Comparison of ENCODE assay signal across 23 cellular contexts in the genomic region with DNA sequence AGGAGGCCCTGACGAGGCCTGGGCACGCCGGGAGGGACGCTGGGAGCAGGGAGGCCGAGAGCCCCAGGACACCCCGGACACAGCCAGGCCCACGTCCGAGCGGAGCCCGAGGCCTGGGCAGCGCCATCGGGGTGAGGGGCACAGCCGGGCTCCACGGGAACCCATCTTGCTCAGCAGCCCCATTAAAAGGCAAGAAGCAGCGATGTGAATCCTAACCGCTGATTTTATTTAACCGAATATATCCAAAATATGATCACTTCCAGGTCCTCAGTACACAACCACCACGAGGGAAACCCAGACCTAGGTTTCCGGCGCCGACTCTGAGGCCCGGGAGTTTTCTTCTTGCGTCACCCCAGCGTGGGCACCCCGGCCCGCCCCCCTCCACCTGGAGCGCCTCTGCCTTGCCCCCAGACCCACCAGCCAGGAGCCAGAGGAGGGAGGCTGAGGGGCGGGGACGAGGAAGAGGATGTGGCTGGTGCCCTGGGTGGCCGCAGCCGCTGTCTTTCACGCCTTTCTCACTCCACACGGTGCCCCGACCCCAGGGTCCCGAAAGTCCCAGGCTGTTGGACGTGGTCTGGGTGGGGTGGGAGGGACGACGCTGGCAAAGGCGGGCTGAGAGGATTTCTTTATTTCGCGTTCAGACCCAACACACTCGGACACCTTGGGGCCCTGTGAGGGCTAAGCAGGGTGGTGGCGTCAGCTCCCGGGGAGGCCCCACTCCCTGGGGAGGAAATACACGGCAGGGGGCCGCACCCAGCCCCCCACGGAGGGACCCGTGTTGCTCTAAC. TPM values are rescaled to one million over a fixed set of nuclear protein-coding genes. Genes with fewer than 3 reads are reported as not detected.
DNase-seq lines count a peak whose midpoint lies in the region; ATAC-seq, FAIRE-seq and TF ChIP-seq lines count a peak whose summit lies in the region.
"Had no signal": no experiment of that assay in that cellular context is flagged by ENCODE, and none has a peak within 500 bp of the region (broad histone marks: within the 10 kb centered on the region; RNA-seq: fewer than 3 reads in every experiment).

No MANE protein-coding gene starts in this region.

- POLR2A ChIA-PET in H1 (lab: Charles Lee; ENCODE audit: partially characterized antibody) = interaction anchor here (1.2 to 2.0 kb wide), 6 partner anchors 8 to 69 kb away, joined by 3 to 6 read pairs (median 4); a partner anchor contains a TSS

- peak overlapping the region; percentile 92; the same call in 1 of the 2 replicates for H4K8ac ChIP-seq in H1 (ENCODE audit: extremely low read depth, insufficient read depth, low read length)
- no peak overlapping the region for H4K8ac ChIP-seq in neuronal stem cell (ENCODE audit: low read depth, low read length)

- peaks cover 35 to 46% (median 38%) of the 10 kb centered on the region in 11 experiments for H3K36me3 ChIP-seq in BLaER1 treated with 17β-estradiol and CSF1 and Interleukin-3, amounts not matched to agents 10 nM and 100 nM
- H3K36me3 ChIP-seq in HUES6 (ENCODE audit: control insufficient read depth, insufficient read depth, low read length) = peaks cover 39% of the 10 kb centered on the region
- peaks cover 0 to 21% (median 3%) of the 10 kb centered on the region in 4 experiments; a peak in 3 of 8 replicates for H3K36me3 ChIP-seq in H1 (ENCODE audit: control insufficient read depth in 2 of 4, insufficient read depth in 4 of 4, low read length in 3 of 4)
- H3K36me3 ChIP-seq in neuronal stem cell (replicated peaks in 1 of 2; ENCODE audit: control insufficient read depth in 2 of 2, insufficient read depth in 2 of 2, low read length in 2 of 2) = peaks cover 6 to 33% of the 10 kb centered on the region in 2 donors

- CTCF ChIA-PET in H1 (lab: Charles Lee; ENCODE audit: partially characterized antibody) = interaction anchor here (1.4 to 3.9 kb wide), 5 partner anchors 11 to 80 kb away, joined by 3 to 20 read pairs (median 5); no protein-coding TSS in a partner anchor

- no peak for TF ChIP-seq POLR2A in H1 (IDR thresholded peaks at IDR 0.05; ENCODE audit: control extremely low read depth in 1 of 2, low read depth in 2 of 2, low read length in 2 of 2)

- TF ChIP-seq RAD21 in H1 (IDR thresholded peaks at IDR 0.05 in 1 of 2, conservative IDR thresholded peaks at IDR 0.05 in 1 of 2; ENCODE audit: low read depth in 2 of 2, low read length in 2 of 2) = no peak

- H2AFZ ChIP-seq in H1 (ENCODE audit: low read length) (no peak overlapping the region), neuronal stem cell (ENCODE audit: low read length) (no peak overlapping the region)

- no peak overlapping the region for H4K91ac ChIP-seq in H1 (replicated peaks; ENCODE audit: insufficient read length, low read length)
- H4K91ac ChIP-seq in neuronal stem cell (ENCODE audit: low read depth, low read length, poor library complexity) = no peak overlapping the region

- no peak overlapping the region for H3K56ac ChIP-seq in H1 (replicated peaks; ENCODE audit: insufficient read length, low read depth, low read length)

- H2AK5ac ChIP-seq in H1 (ENCODE audit: low read depth, low read length) (no peak overlapping the region), neuronal stem cell (ENCODE audit: low read depth, low read length) (peak overlapping the region; percentile 37)

- H3K27ac ChIP-seq in BLaER1 treated with 17β-estradiol and CSF1 and Interleukin-3, amounts not matched to agents 10 nM and 100 nM = peak overlapping the region; percentile 23 to 98 (median 93); a peak in 21 of 22 replicates
- peak overlapping the region; percentile 53; the same call in 1 of the 2 replicates for H3K27ac ChIP-seq in HUES6 (ENCODE audit: low read depth, low read length)
- H3K27ac ChIP-seq in H1 (ENCODE audit: low read depth, low read length) = no peak overlapping the region
- no peak overlapping the region for H3K27ac ChIP-seq in neuronal stem cell (replicated peaks; ENCODE audit: low read length)

- H2BK5ac ChIP-seq in H1 (ENCODE audit: low read depth, low read length) = no peak overlapping the region
- H2BK5ac ChIP-seq in neuronal stem cell (ENCODE audit: low read length) = no peak overlapping the region

- ATAC-seq in HG02588 (IDR thresholded peaks at IDR 0.05; ENCODE audit: unreplicated experiment) = no peak

- H3K79me1 ChIP-seq in H1 (ENCODE audit: low read depth, low read length) (no peaks in the 10 kb centered on the region), neuronal stem cell (ENCODE audit: low read depth, low read length) (peaks cover 3% of the 10 kb centered on the region)

- peak overlapping the region; percentile 69 to 89 (median 82); a peak in 21 of 22 replicates for H3K9ac ChIP-seq in BLaER1 treated with 17β-estradiol and CSF1 and Interleukin-3, amounts not matched to agents 10 nM and 100 nM
- no peak overlapping the region for H3K9ac ChIP-seq in HUES6 (ENCODE audit: low read length)
- no peak overlapping the region for H3K9ac ChIP-seq in H1 (replicated peaks in 1 of 4; ENCODE audit: extremely low read depth in 1 of 4, low read depth in 3 of 4, low read length in 3 of 4)
- no peak overlapping the region for H3K9ac ChIP-seq in neuronal stem cell (ENCODE audit: low read depth, low read length, poor library complexity)

- no peak overlapping the region for H3K4ac ChIP-seq in H1 (replicated peaks; ENCODE audit: insufficient read length, low read depth, low read length)
- H3K4ac ChIP-seq in neuronal stem cell (ENCODE audit: low read length) = no peak overlapping the region

- H3K14ac ChIP-seq in H1 (ENCODE audit: insufficient read length) (no peak overlapping the region), neuronal stem cell (ENCODE audit: low read length) (no peak overlapping the region)

- no peak overlapping the region for H2BK20ac ChIP-seq in H1 (ENCODE audit: low read length)

- no peak overlapping the region for H2BK12ac ChIP-seq in H1 (ENCODE audit: low read depth, low read length)
- no peak overlapping the region for H2BK12ac ChIP-seq in neuronal stem cell (ENCODE audit: low read length)

- H3K23ac ChIP-seq in H1 (ENCODE audit: insufficient read length) (no peak overlapping the region), neuronal stem cell (ENCODE audit: low read depth, low read length, poor library complexity) (no peak overlapping the region)

- no peaks in the 10 kb centered on the region for H3K79me2 ChIP-seq in H1 (ENCODE audit: control insufficient read depth in 1 of 2, insufficient read depth in 2 of 2, low read length in 2 of 2)

- H3K4me1 ChIP-seq in BLaER1 treated with 17β-estradiol and CSF1 and Interleukin-3, amounts not matched to agents 10 nM and 100 nM = peaks cover 30 to 73% (median 56%) of the 10 kb centered on the region in 10 experiments
- no peaks in the 10 kb centered on the region for H3K4me1 ChIP-seq in HUES6 (ENCODE audit: control insufficient read depth, insufficient read depth, low read length)
- H3K4me1 ChIP-seq in H1 (replicated peaks in 1 of 4; ENCODE audit: control insufficient read depth in 3 of 4, insufficient read depth in 4 of 4, low read length in 3 of 4) = no peaks in the 10 kb centered on the region
- H3K4me1 ChIP-seq in neuronal stem cell (ENCODE audit: control insufficient read depth in 2 of 2, insufficient read depth in 1 of 2, low read depth in 1 of 2, low read length in 2 of 2) = no peaks in the 10 kb centered on the region

- peak overlapping the region in 8 of 10 experiments; percentile 17 to 38 (median 32); a peak in 7 of 20 replicates for H3K4me3 ChIP-seq in BLaER1 treated with 17β-estradiol and CSF1 and Interleukin-3, amounts not matched to agents 10 nM and 100 nM
- no peak overlapping the region for H3K4me3 ChIP-seq in HUES6 (ENCODE audit: low read depth, low read length)
- no peak overlapping the region for H3K4me3 ChIP-seq in H1 (ENCODE audit: extremely low read depth in 1 of 4, insufficient read depth in 2 of 4, low read depth in 3 of 4, low read length in 4 of 4)
- no peak overlapping the region for H3K4me3 ChIP-seq in neuronal stem cell (ENCODE audit: low read length in 2 of 2)
- H3K4me3 ChIP-seq: Peyer's patch had no signal

- FAIRE-seq in H1 (lab: Jason Lieb, UNC) = no peak
- FAIRE-seq: A204.1, GM12892, GM18507, H54 had no signal

- no peak for TF ChIP-seq CTCF in H1 (IDR thresholded peaks at IDR 0.05; ENCODE audit: control extremely low read depth in 1 of 3, insufficient read depth in 1 of 3, low read depth in 1 of 3, low read length in 3 of 3)

- no peak for DNase-seq in H1 (ENCODE audit: low read depth in 1 of 2, low spot score in 2 of 2)
- DNase-seq in neuronal stem cell (ENCODE audit: low spot score) = no peak
- DNase-seq in dedifferentiated amniotic fluid mesenchymal stem cell (ENCODE audit: extremely low spot score) = no peak
- DNase-seq in DMS153 treated with DMSO at 0.1 percent for 48 hours (lab: John Stamatoyannopoulos, UW; ENCODE audit: unreplicated experiment) = no peak
- DNase-seq: CD4-positive, alpha-beta T cell; KBM-7; MM.1S; NCI-H1092 treated with DMSO at 0.1 percent for 48 hours; NCI-H146; NCI-H2029; NCI-H226; NCI-H524; NCI-H82 had no signal

- no peaks in the 10 kb centered on the region for H3K27me3 ChIP-seq in BLaER1 treated with 17β-estradiol and CSF1 and Interleukin-3, amounts not matched to agents 10 nM and 100 nM
- no peaks in the 10 kb centered on the region for H3K27me3 ChIP-seq in HUES6 (ENCODE audit: control insufficient read depth, insufficient read depth, low read length)
- no peaks in the 10 kb centered on the region for H3K27me3 ChIP-seq in H1 (replicated peaks in 1 of 4; ENCODE audit: control insufficient read depth in 3 of 4, extremely low read depth in 1 of 4, insufficient read depth in 3 of 4, low read length in 3 of 4)
- no peaks in the 10 kb centered on the region for H3K27me3 ChIP-seq in neuronal stem cell (ENCODE audit: control insufficient read depth in 3 of 3, insufficient read depth in 3 of 3, low read depth in 1 of 3, low read length in 3 of 3)
- H3K27me3 ChIP-seq: Peyer's patch had no signal

- H2BK120ac ChIP-seq in H1 (replicated peaks; ENCODE audit: low read depth, low read length) (no peak overlapping the region), neuronal stem cell (ENCODE audit: low read depth, low read length) (no peak overlapping the region)

- 88% methylated on average over 34 of the region's 48 CpGs; no CpG with 5 or more reads in 1 of the 2 experiments for WGBS in H1 (ENCODE audit: extremely low coverage in 1 of 2, insufficient coverage in 1 of 2, insufficient read length in 1 of 2, insufficient replicate concordance in 2 of 2, low coverage in 1 of 2, low lambda C conversion rate in 2 of 2, missing lambda C conversion rate in 1 of 2), 2 experiments
- WGBS in neuronal stem cell (ENCODE audit: extremely low coverage in 2 of 2, insufficient read length in 2 of 2, insufficient replicate concordance in 1 of 2), 2 donors = no CpG with 5 or more reads among the region's 48 CpGs

- peak overlapping the region; percentile 90 to 100 (median 97) for H3K4me2 ChIP-seq in BLaER1 treated with 17β-estradiol and CSF1 and Interleukin-3, amounts not matched to agents 10 nM and 100 nM
- H3K4me2 ChIP-seq in H1 (ENCODE audit: insufficient read depth in 1 of 2, low read depth in 2 of 2, low read length in 2 of 2) = no peak overlapping the region
- no peak overlapping the region for H3K4me2 ChIP-seq in neuronal stem cell (ENCODE audit: insufficient read depth, low read length, poor library complexity, severe bottlenecking)

- H3K18ac ChIP-seq in H1 (ENCODE audit: extremely low read depth, low read length) (no peak overlapping the region), neuronal stem cell (ENCODE audit: low read length) (no peak overlapping the region)

- H3K23me2 ChIP-seq in H1 (ENCODE audit: low read depth, low read length) = no peaks in the 10 kb centered on the region

- no peak for TF ChIP-seq EP300 in H1 (IDR thresholded peaks at IDR 0.05; ENCODE audit: borderline replicate concordance in 1 of 2, low read depth in 2 of 2, low read length in 2 of 2)

- H2BK15ac ChIP-seq in H1 (ENCODE audit: low read length) (no peak overlapping the region), neuronal stem cell (ENCODE audit: low read length) (no peak overlapping the region)

- H3K9me3 ChIP-seq in BLaER1 treated with 17β-estradiol and CSF1 and Interleukin-3, amounts not matched to agents 10 nM and 100 nM (replicated peaks in 1 of 11) = no peaks in the 10 kb centered on the region
- H3K9me3 ChIP-seq in HUES6 (ENCODE audit: control insufficient read depth, insufficient read depth, low read depth, low read length) (no peaks in the 10 kb centered on the region), H1 (ENCODE audit: insufficient read depth in 2 of 2, low read depth in 1 of 2, low read length in 1 of 2) (no peaks in the 10 kb centered on the region), neuronal stem cell (replicated peaks in 1 of 2; ENCODE audit: control insufficient read depth in 2 of 2, insufficient read depth in 1 of 2, low read depth in 1 of 2, low read length in 2 of 2) (no peaks in the 10 kb centered on the region)
- H3K9me3 ChIP-seq: Peyer's patch had no signal

- peaks cover 0 to 46% (median 0%) of the 10 kb centered on the region in 11 experiments; a peak in 7 of 22 replicates for H4K20me1 ChIP-seq in BLaER1 treated with 17β-estradiol and CSF1 and Interleukin-3, amounts not matched to agents 10 nM and 100 nM
- peaks cover 0 to 7% of the 10 kb centered on the region in 2 experiments for H4K20me1 ChIP-seq in H1 (replicated peaks in 1 of 2; ENCODE audit: control insufficient read depth in 1 of 2, insufficient read depth in 2 of 2, low read length in 2 of 2)

- no peak overlapping the region for H4K5ac ChIP-seq in H1 (ENCODE audit: insufficient read length, low read depth, low read length)

RNA-seq across cellular contexts. Expression of a gene that starts 0.6 kb away (rescaled TPM):
- total RNA-seq in H1 (2021; fragmentation: NEBNext Ultra II Directional; extraction: Animal tissue kit (Norgen Biotek cat#: 25700)) = 0.88 and 1.3 TPM in 2 replicates
- 0.15 and 0.58 TPM in 2 replicates for polyA plus RNA-seq in H1 (2011; rRNA removed)
- 0.56 TPM for polyA plus RNA-seq in H1 (2011; cell fraction: cytosol; rRNA removed)
- polyA plus RNA-seq in H1 (2011; cell fraction: nucleus; rRNA removed) = 2.4 TPM
- polyA plus RNA-seq in H1 (2012, experiment 1 of 2) = 0.43 to 1.3 TPM (median 0.79 TPM) in 4 replicates
- polyA plus RNA-seq in H1 (2012, experiment 2 of 2) = 0.05 TPM
- 0.16 TPM for polyA plus RNA-seq in H1 (2013, experiment 1 of 2)
- polyA plus RNA-seq in H1 (2013, experiment 2 of 2) = 0.13 TPM
- not detected in 2 replicates for polyA minus RNA-seq in H1 (2011; rRNA and poly(A)+ RNA removed)
- not detected for polyA minus RNA-seq in H1 (2011; cell fraction: cytosol; rRNA and poly(A)+ RNA removed)
- polyA minus RNA-seq in H1 (2011; cell fraction: nucleus; rRNA and poly(A)+ RNA removed) = not detected
- polyA plus RNA-seq in neuronal stem cell (2013, experiment 1 of 2) = 0.86 TPM
- polyA plus RNA-seq in neuronal stem cell (2013, experiment 2 of 2) = 1.2 TPM

RNA-seq across cellular contexts. Expression of a gene that starts 14.0 kb away (rescaled TPM):
- total RNA-seq in H1 (2021; fragmentation: NEBNext Ultra II Directional; extraction: Animal tissue kit (Norgen Biotek cat#: 25700)) = not detected in 2 replicates
- polyA plus RNA-seq in H1 (2011; rRNA removed) = not detected in 2 replicates
- polyA plus RNA-seq in H1 (2011; cell fraction: cytosol; rRNA removed) = not detected
- polyA plus RNA-seq in H1 (2011; cell fraction: nucleus; rRNA removed) = not detected
- polyA plus RNA-seq in H1 (2012, experiment 1 of 2) = not detected in 4 replicates
- not detected for polyA plus RNA-seq in H1 (2012, experiment 2 of 2)
- polyA plus RNA-seq in H1 (2013, experiment 1 of 2) = not detected
- polyA plus RNA-seq in H1 (2013, experiment 2 of 2) = not detected
- not detected in 2 replicates for polyA minus RNA-seq in H1 (2011; rRNA and poly(A)+ RNA removed)
- polyA minus RNA-seq in H1 (2011; cell fraction: cytosol; rRNA and poly(A)+ RNA removed) = not detected
- not detected for polyA minus RNA-seq in H1 (2011; cell fraction: nucleus; rRNA and poly(A)+ RNA removed)
- not detected for polyA plus RNA-seq in neuronal stem cell (2013, experiment 1 of 2)
- polyA plus RNA-seq in neuronal stem cell (2013, experiment 2 of 2) = not detected
- total RNA-seq: G401, OCI-LY7, Peyer's patch had no signal

RNA-seq across cellular contexts. Expression of a gene that starts 24.4 kb away (rescaled TPM):
- 13.4 and 14.9 TPM in 2 replicates for total RNA-seq in H1 (2021; fragmentation: NEBNext Ultra II Directional; extraction: Animal tissue kit (Norgen Biotek cat#: 25700))
- polyA plus RNA-seq in H1 (2011; rRNA removed) = 33.8 and 35.0 TPM in 2 replicates
- polyA plus RNA-seq in H1 (2011; cell fraction: cytosol; rRNA removed) = 31.5 TPM
- polyA plus RNA-seq in H1 (2011; cell fraction: nucleus; rRNA removed) = 22.3 TPM
- polyA plus RNA-seq in H1 (2012, experiment 1 of 2) = 15.3 to 20.8 TPM (median 19.9 TPM) in 4 replicates
- 16.5 TPM for polyA plus RNA-seq in H1 (2012, experiment 2 of 2)
- polyA plus RNA-seq in H1 (2013, experiment 1 of 2) = 18.8 TPM
- 20.4 TPM for polyA plus RNA-seq in H1 (2013, experiment 2 of 2)
- 7.0 and 7.6 TPM in 2 replicates for polyA minus RNA-seq in H1 (2011; rRNA and poly(A)+ RNA removed)
- 8.1 TPM for polyA minus RNA-seq in H1 (2011; cell fraction: cytosol; rRNA and poly(A)+ RNA removed)
- polyA minus RNA-seq in H1 (2011; cell fraction: nucleus; rRNA and poly(A)+ RNA removed) = 13.3 TPM
- 15.5 TPM for polyA plus RNA-seq in neuronal stem cell (2013, experiment 1 of 2)
- polyA plus RNA-seq in neuronal stem cell (2013, experiment 2 of 2) = 14.7 TPM

RNA-seq across cellular contexts. Expression of a gene that starts 29.9 kb away (rescaled TPM):
- total RNA-seq in H1 (2021; fragmentation: NEBNext Ultra II Directional; extraction: Animal tissue kit (Norgen Biotek cat#: 25700)) = 76.5 and 81.5 TPM in 2 replicates
- 38.6 and 79.6 TPM in 2 replicates for polyA plus RNA-seq in H1 (2011; rRNA removed)
- polyA plus RNA-seq in H1 (2011; cell fraction: cytosol; rRNA removed) = 41.1 TPM
- polyA plus RNA-seq in H1 (2011; cell fraction: nucleus; rRNA removed) = 372 TPM
- polyA plus RNA-seq in H1 (2012, experiment 1 of 2) = 64.4 to 95.0 TPM (median 79.5 TPM) in 4 replicates
- polyA plus RNA-seq in H1 (2012, experiment 2 of 2) = 57.4 TPM
- polyA plus RNA-seq in H1 (2013, experiment 1 of 2) = 61.1 TPM
- 57.1 TPM for polyA plus RNA-seq in H1 (2013, experiment 2 of 2)
- polyA minus RNA-seq in H1 (2011; rRNA and poly(A)+ RNA removed) = 30.3 and 38.3 TPM in 2 replicates
- polyA minus RNA-seq in H1 (2011; cell fraction: cytosol; rRNA and poly(A)+ RNA removed) = 33.2 TPM
- polyA minus RNA-seq in H1 (2011; cell fraction: nucleus; rRNA and poly(A)+ RNA removed) = 76.7 TPM
- 32.7 TPM for polyA plus RNA-seq in neuronal stem cell (2013, experiment 1 of 2)
- 28.0 TPM for polyA plus RNA-seq in neuronal stem cell (2013, experiment 2 of 2)

RNA-seq across cellular contexts. Expression of a gene that starts 30.4 kb away (rescaled TPM):
- 31.8 and 32.1 TPM in 2 replicates for total RNA-seq in H1 (2021; fragmentation: NEBNext Ultra II Directional; extraction: Animal tissue kit (Norgen Biotek cat#: 25700))
- polyA plus RNA-seq in H1 (2011; rRNA removed) = 25.1 and 32.0 TPM in 2 replicates
- 32.1 TPM for polyA plus RNA-seq in H1 (2011; cell fraction: cytosol; rRNA removed)
- 126 TPM for polyA plus RNA-seq in H1 (2011; cell fraction: nucleus; rRNA removed)
- 11.6 to 23.0 TPM (median 17.3 TPM) in 4 replicates for polyA plus RNA-seq in H1 (2012, experiment 1 of 2)
- 8.4 TPM for polyA plus RNA-seq in H1 (2012, experiment 2 of 2)
- polyA plus RNA-seq in H1 (2013, experiment 1 of 2) = 15.8 TPM
- polyA plus RNA-seq in H1 (2013, experiment 2 of 2) = 13.7 TPM
- polyA minus RNA-seq in H1 (2011; rRNA and poly(A)+ RNA removed) = 7.3 and 13.6 TPM in 2 replicates
- 30.1 TPM for polyA minus RNA-seq in H1 (2011; cell fraction: cytosol; rRNA and poly(A)+ RNA removed)
- 31.8 TPM for polyA minus RNA-seq in H1 (2011; cell fraction: nucleus; rRNA and poly(A)+ RNA removed)
- 14.1 TPM for polyA plus RNA-seq in neuronal stem cell (2013, experiment 1 of 2)
- polyA plus RNA-seq in neuronal stem cell (2013, experiment 2 of 2) = 14.2 TPM

Comparison
In these comparisons a context has a peak if more than half of its experiments do, and no peak if none do; other contexts are left out.
1. H3K27ac ChIP-seq: peak in BLaER1 treated with 17β-estradiol and CSF1 and Interleukin-3, amounts not matched to agents 10 nM and 100 nM (11 of 11) and HUES6 (single experiment); none in H1 (single experiment) and neuronal stem cell (single experiment).
2. H3K4me2 ChIP-seq: peak in BLaER1 treated with 17β-estradiol and CSF1 and Interleukin-3, amounts not matched to agents 10 nM and 100 nM (11 of 11); none in H1 (0 of 2) and neuronal stem cell (single experiment).
3. H3K4me3 ChIP-seq: peak in BLaER1 treated with 17β-estradiol and CSF1 and Interleukin-3, amounts not matched to agents 10 nM and 100 nM (8 of 10); none in HUES6 (single experiment), H1 (0 of 4) and neuronal stem cell (0 of 2).
4. H3K9ac ChIP-seq: peak in BLaER1 treated with 17β-estradiol and CSF1 and Interleukin-3, amounts not matched to agents 10 nM and 100 nM (11 of 11); none in HUES6 (single experiment), H1 (0 of 4) and neuronal stem cell (single experiment).